1 cellular context compared by ENCODE assay signal in genomic region chr2:43751476-43751875, GRCh38.
TF ChIP-seq lines count a peak whose summit lies in the region.

No MANE protein-coding gene starts in this region.

TF ChIP-seq in SK-N-SH, 30 proteins besides CTCF, POLR2A, EP300 and RAD21 (continued from another document):
- TF ChIP-seq JUND (IDR thresholded peaks at IDR 0.05) (no peak), NRF1 (IDR thresholded peaks at IDR 0.05; ENCODE audit: low read depth, low read length) (no peak), ELF1 (IDR thresholded peaks at IDR 0.05) (no peak), FOXM1 (IDR thresholded peaks at IDR 0.05; ENCODE audit: low read depth) (no peak), POLR2AphosphoS5 (IDR thresholded peaks at IDR 0.05; ENCODE audit: low read depth, low read length) (no peak), SIN3A (IDR thresholded peaks at IDR 0.05; ENCODE audit: borderline replicate concordance, low read depth, low read length) (no peak)
- TF ChIP-seq, protein P1, sequence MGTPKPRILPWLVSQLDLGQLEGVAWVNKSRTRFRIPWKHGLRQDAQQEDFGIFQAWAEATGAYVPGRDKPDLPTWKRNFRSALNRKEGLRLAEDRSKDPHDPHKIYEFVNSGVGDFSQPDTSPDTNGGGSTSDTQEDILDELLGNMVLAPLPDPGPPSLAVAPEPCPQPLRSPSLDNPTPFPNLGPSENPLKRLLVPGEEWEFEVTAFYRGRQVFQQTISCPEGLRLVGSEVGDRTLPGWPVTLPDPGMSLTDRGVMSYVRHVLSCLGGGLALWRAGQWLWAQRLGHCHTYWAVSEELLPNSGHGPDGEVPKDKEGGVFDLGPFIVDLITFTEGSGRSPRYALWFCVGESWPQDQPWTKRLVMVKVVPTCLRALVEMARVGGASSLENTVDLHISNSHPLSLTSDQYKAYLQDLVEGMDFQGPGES (IDR thresholded peaks at IDR 0.05; ENCODE audit: low read depth, low read length) = no peak
- TF ChIP-seq, protein P2, sequence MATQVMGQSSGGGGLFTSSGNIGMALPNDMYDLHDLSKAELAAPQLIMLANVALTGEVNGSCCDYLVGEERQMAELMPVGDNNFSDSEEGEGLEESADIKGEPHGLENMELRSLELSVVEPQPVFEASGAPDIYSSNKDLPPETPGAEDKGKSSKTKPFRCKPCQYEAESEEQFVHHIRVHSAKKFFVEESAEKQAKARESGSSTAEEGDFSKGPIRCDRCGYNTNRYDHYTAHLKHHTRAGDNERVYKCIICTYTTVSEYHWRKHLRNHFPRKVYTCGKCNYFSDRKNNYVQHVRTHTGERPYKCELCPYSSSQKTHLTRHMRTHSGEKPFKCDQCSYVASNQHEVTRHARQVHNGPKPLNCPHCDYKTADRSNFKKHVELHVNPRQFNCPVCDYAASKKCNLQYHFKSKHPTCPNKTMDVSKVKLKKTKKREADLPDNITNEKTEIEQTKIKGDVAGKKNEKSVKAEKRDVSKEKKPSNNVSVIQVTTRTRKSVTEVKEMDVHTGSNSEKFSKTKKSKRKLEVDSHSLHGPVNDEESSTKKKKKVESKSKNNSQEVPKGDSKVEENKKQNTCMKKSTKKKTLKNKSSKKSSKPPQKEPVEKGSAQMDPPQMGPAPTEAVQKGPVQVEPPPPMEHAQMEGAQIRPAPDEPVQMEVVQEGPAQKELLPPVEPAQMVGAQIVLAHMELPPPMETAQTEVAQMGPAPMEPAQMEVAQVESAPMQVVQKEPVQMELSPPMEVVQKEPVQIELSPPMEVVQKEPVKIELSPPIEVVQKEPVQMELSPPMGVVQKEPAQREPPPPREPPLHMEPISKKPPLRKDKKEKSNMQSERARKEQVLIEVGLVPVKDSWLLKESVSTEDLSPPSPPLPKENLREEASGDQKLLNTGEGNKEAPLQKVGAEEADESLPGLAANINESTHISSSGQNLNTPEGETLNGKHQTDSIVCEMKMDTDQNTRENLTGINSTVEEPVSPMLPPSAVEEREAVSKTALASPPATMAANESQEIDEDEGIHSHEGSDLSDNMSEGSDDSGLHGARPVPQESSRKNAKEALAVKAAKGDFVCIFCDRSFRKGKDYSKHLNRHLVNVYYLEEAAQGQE (IDR thresholded peaks at IDR 0.05; ENCODE audit: low read depth, low read length) = no peak
